Comparison of ENCODE assay signal across 8 cellular contexts in the genomic region with DNA sequence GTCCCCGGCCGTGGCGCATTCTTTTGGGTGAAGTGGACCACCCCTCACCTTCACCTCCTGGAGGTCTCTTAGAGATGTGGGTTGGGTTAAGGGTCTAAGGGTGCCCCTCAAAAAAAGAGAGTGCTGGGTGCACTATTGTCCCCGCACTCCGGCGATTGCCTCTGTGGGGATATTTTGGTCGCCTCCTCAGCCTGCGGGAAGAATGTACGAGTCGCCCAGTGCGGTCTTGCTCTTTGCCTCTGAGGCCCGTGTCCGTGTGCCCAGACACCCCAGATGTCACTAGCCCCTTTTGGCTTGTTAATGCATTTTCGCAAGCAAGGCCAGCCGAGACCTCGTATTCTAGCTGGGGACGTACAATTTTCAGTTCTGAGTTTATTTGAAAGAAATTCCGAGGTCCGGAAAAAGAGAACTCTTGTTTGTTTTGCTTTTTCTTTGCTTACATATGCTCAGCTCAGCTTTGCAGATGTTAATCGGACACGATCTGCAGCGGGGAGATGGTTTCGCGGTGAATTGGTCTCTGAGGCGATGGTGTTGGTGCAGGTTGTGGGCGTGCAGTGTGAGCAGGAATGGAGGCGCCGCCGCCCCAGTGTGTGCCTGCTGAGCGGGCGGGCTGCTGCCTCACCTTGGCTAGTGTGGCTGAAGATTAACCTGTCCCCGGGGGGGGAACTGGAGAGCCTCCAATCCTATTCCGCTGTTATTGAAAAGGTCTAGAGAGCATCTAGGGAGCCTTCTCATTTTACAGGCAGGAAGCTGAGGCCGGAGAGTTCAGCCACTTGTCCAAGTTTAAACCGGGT. TPM values are rescaled to one million over a fixed set of nuclear protein-coding genes. Genes with fewer than 3 reads are reported as not detected.
DNase-seq lines count a peak whose midpoint lies in the region; ATAC-seq and TF ChIP-seq lines count a peak whose summit lies in the region.

No MANE protein-coding gene starts in this region.

- no peak overlapping the region for H4K8ac ChIP-seq in mesendoderm (ENCODE audit: low read depth, low read length)

- H3K9me3 Mint-ChIP-seq in CD4-positive, CD25-positive, alpha-beta regulatory T cell, result peaks cover 0 to 4% (median 0%) of the 10 kb centered on the region in 7 donors

- no peaks in the 10 kb centered on the region for H3K27me3 Mint-ChIP-seq in CD4-positive, CD25-positive, alpha-beta regulatory T cell

- H3K56ac ChIP-seq in mesendoderm (ENCODE audit: low read length), result peak overlapping the region; percentile 89

- no peak overlapping the region for H2BK15ac ChIP-seq in mesendoderm (replicated peaks; ENCODE audit: low read depth)

- H4K20me1 ChIP-seq in Loucy (ENCODE audit: insufficient read depth, low read length, poor library complexity, severe bottlenecking), result peaks cover 29% of the 10 kb centered on the region

- H3K4ac ChIP-seq in mesendoderm (ENCODE audit: low read depth, low read length), result peak overlapping the region; percentile 72

- peak overlapping the region; percentile 83 for H3K27ac ChIP-seq in CD4-positive, CD25-positive, alpha-beta regulatory T cell (ENCODE audit: insufficient read depth, low read length, poor library complexity, severe bottlenecking)
- H3K27ac ChIP-seq in mesendoderm (ENCODE audit: low read depth, low read length), result peak overlapping the region; percentile 24

- H3K4me2 ChIP-seq in Loucy (ENCODE audit: low read depth, low read length, poor library complexity, severe bottlenecking) (peak overlapping the region; percentile 86), mesendoderm (ENCODE audit: low read length) (peak overlapping the region; percentile 81)

- no peaks in the 10 kb centered on the region for H3K9me3 ChIP-seq in CD4-positive, CD25-positive, alpha-beta regulatory T cell (ENCODE audit: control insufficient read depth in 2 of 2, low read length in 2 of 2)
- H3K9me3 ChIP-seq in Loucy (ENCODE audit: insufficient read depth, low read depth, low read length), result no peaks in the 10 kb centered on the region

- no peak for TF ChIP-seq CTCF in Loucy (conservative IDR thresholded peaks at IDR 0.05; ENCODE audit: low read length)

- H4K5ac ChIP-seq in mesendoderm (ENCODE audit: low read length), result no peak overlapping the region

- H3K4me3 ChIP-seq in CD4-positive, CD25-positive, alpha-beta regulatory T cell (ENCODE audit: low read depth, low read length), result peak overlapping the region; percentile 97
- H3K4me3 ChIP-seq in Loucy (ENCODE audit: low read length, poor library complexity, severe bottlenecking), result peak overlapping the region; percentile 88
- H3K4me3 ChIP-seq in mesendoderm (ENCODE audit: low read length), result peak overlapping the region; percentile 89

- peaks cover 20% of the 10 kb centered on the region for H3K36me3 Mint-ChIP-seq in CD4-positive, CD25-positive, alpha-beta regulatory T cell

- peak overlapping the region; percentile 83 for H3K9ac ChIP-seq in Loucy (ENCODE audit: low read depth, low read length, poor library complexity, severe bottlenecking)
- peak overlapping the region; percentile 92 for H3K9ac ChIP-seq in mesendoderm (ENCODE audit: low read length)

- peaks cover 20 to 53% (median 30%) of the 10 kb centered on the region in 4 donors for H3K4me1 Mint-ChIP-seq in CD4-positive, CD25-positive, alpha-beta regulatory T cell

- H3K36me3 ChIP-seq in CD4-positive, CD25-positive, alpha-beta regulatory T cell (ENCODE audit: control insufficient read depth, insufficient read depth, low read length), result peaks cover 24% of the 10 kb centered on the region
- H3K36me3 ChIP-seq in Loucy (ENCODE audit: insufficient read depth, low read length) (no peaks in the 10 kb centered on the region), mesendoderm (ENCODE audit: control insufficient read depth, insufficient read depth, low read length) (peaks cover 2% of the 10 kb centered on the region)

- peaks cover 31% of the 10 kb centered on the region for H3K4me1 ChIP-seq in CD4-positive, CD25-positive, alpha-beta regulatory T cell (ENCODE audit: control insufficient read depth, insufficient read depth, low read length, poor library complexity, severe bottlenecking)
- H3K4me1 ChIP-seq in Loucy (ENCODE audit: insufficient read depth, low read length, poor library complexity, severe bottlenecking), result peaks cover 25% of the 10 kb centered on the region
- H3K4me1 ChIP-seq in mesendoderm (ENCODE audit: control insufficient read depth, low read depth, low read length), result peaks cover 6% of the 10 kb centered on the region

- H3K79me2 ChIP-seq in Loucy (ENCODE audit: insufficient read depth, low read length) (peaks cover 57% of the 10 kb centered on the region), mesendoderm (ENCODE audit: control insufficient read depth, insufficient read depth, low read length) (peaks cover 36% of the 10 kb centered on the region)

- no peak overlapping the region for H3K23ac ChIP-seq in mesendoderm (ENCODE audit: low read length)

- peak overlapping the region; percentile 49 for H2BK5ac ChIP-seq in mesendoderm (ENCODE audit: low read length)

- no peaks in the 10 kb centered on the region for H3K9me2 ChIP-seq in Loucy (replicated peaks; ENCODE audit: low read depth, low read length)

- peak; percentile 13 to 79 (median 62) for DNase-seq in CD4-positive, CD25-positive, alpha-beta regulatory T cell
- DNase-seq in activated CD4-positive, alpha-beta T cell treated with anti-CD3 and anti-CD28 coated beads, Interleukin-2, amount 50 U/mL, for 1 hour, result peak; percentile 64
- DNase-seq in ecto neural progenitor cell (ENCODE audit: low spot score) (peak; percentile 64), mesendoderm (peak; percentile 91), NCI-H226 (no peak)
- DNase-seq in stimulated activated CD8-positive, alpha-beta memory T cell treated with anti-CD3 and anti-CD28 coated beads, Interleukin-4, amount 100 ng/mL, for 24 hours (ENCODE audit: low read depth), result peak; percentile 70

- H3K27ac Mint-ChIP-seq in CD4-positive, CD25-positive, alpha-beta regulatory T cell, result peak overlapping the region; percentile 94 to 99 (median 96)

- ATAC-seq in CD4-positive, CD25-positive, alpha-beta regulatory T cell (ENCODE audit: low read depth in 2 of 2), result peak; percentile 58
- ATAC-seq in GM21447 (IDR thresholded peaks at IDR 0.05; ENCODE audit: unreplicated experiment), result peak; percentile 45

- peak overlapping the region; percentile 35; the same call in 1 of the 2 replicates for H2AFZ ChIP-seq in Loucy (ENCODE audit: low read length)

- peak overlapping the region; percentile 96 to 100 (median 100) for H3K4me3 Mint-ChIP-seq in CD4-positive, CD25-positive, alpha-beta regulatory T cell

- H3K79me1 ChIP-seq in mesendoderm (ENCODE audit: low read length), result peaks cover 22% of the 10 kb centered on the region

- WGBS in mesendoderm (ENCODE audit: extremely low coverage, insufficient coverage, low lambda C conversion rate), result no CpG with 5 or more reads among the region's 35 CpGs

- no peaks in the 10 kb centered on the region for H3F3A ChIP-seq in Loucy (ENCODE audit: low read depth)

- H2AK5ac ChIP-seq in mesendoderm (ENCODE audit: low read length), result no peak overlapping the region

- H3K18ac ChIP-seq in mesendoderm (ENCODE audit: low read length), result peak overlapping the region; percentile 57

- no peaks in the 10 kb centered on the region for H3K27me3 ChIP-seq in CD4-positive, CD25-positive, alpha-beta regulatory T cell (ENCODE audit: control insufficient read depth, insufficient read depth, low read length)
- H3K27me3 ChIP-seq in Loucy (ENCODE audit: insufficient read depth, low read length, poor library complexity, severe bottlenecking) (no peaks in the 10 kb centered on the region), mesendoderm (ENCODE audit: insufficient read depth, low read length, poor library complexity) (no peaks in the 10 kb centered on the region)

- no peak overlapping the region for H2BK120ac ChIP-seq in mesendoderm (ENCODE audit: low read depth, low read length)

RNA-seq across cellular contexts. Expression of gene ST6GAL1, which starts 1.4 kb away (rescaled TPM):
- total RNA-seq in CD4-positive, CD25-positive, alpha-beta regulatory T cell, result 179 TPM
- 100 to 1,000 TPM; 125 to 184 (median 154) TPM for polyA plus RNA-seq in CD4-positive, CD25-positive, alpha-beta regulatory T cell
- polyA plus RNA-seq in mesendoderm (2013, experiment 1 of 2), result 47.2 TPM
- 46.4 TPM for polyA plus RNA-seq in mesendoderm (2013, experiment 2 of 2)
